In genomic region chr11:77704029-77704428, GRCh38 we compare ENCODE assay signal across 29 cellular contexts.
"Had no signal": no experiment of that assay in that cellular context is flagged by ENCODE, and none has a peak within 500 bp of the region (broad histone marks: within the 10 kb centered on the region; RNA-seq: fewer than 3 reads in every experiment).

No MANE protein-coding gene starts in this region.

- H3K27me3 ChIP-seq: left lung, pancreas, stomach, tibial artery, uterus had no signal

- H3K27ac ChIP-seq: left lung, lower lobe of right lung, pancreas, prostate gland, skin epidermis, stomach, thoracic aorta, tibial artery, uterus had no signal

- H3K9me3 ChIP-seq: left lung, lower lobe of right lung, pancreas, prostate gland, stomach, thoracic aorta, tibial artery, uterus had no signal

- H3K4me1 Mint-ChIP-seq: mesothelial cell of epicardium had no signal

- H3K27ac Mint-ChIP-seq: immature natural killer cell; mesothelial cell of epicardium; stimulated activated naive B cell treated with anti-CD40 and anti-IgM and Interleukin-4, amounts not matched to agents 10 μg/mL and 1 μg/mL and 100 μg/mL, for 72 hours; type B pancreatic cell had no signal

- DNase-seq: hypothalamus; immature natural killer cell; kidney; left colon; left lung; lower lobe of right lung; mammary epithelial cell; mesenchymal stem cell; naive thymus-derived CD4-positive, alpha-beta T cell; pancreas; posterior cingulate gyrus; retina; right cardiac atrium; stimulated activated CD4-positive, alpha-beta T cell treated with anti-CD3 and anti-CD28 coated beads, Interleukin-12 subunit alpha, Interleukin-12 subunit beta, amount 100 ng/mL, for 4 hours; stimulated activated CD4-positive, alpha-beta T cell treated with anti-CD3 and anti-CD28 coated beads, Interleukin-15, amount 100 ng/mL, for 24 hours; stimulated activated CD4-positive, alpha-beta T cell treated with anti-CD3 and anti-CD28 coated beads, Interleukin-2, amount 100 ng/mL, for 24 hours; stimulated activated CD4-positive, alpha-beta T cell treated with anti-CD3 and anti-CD28 coated beads, Interleukin-4, amount 100 ng/mL, for 1 hour; stimulated activated naive B cell treated with anti-CD40 and anti-IgM and Interleukin-4, amounts not matched to agents 10 μg/mL and 1 μg/mL and 100 μg/mL, for 72 hours; stimulated activated naive CD8-positive, alpha-beta T cell treated with anti-CD3 and anti-CD28 coated beads, Interleukin-15, Interleukin-2, amounts not matched to agents 100 U/mL and 50 U/mL, for 24 hours; stomach; tibial artery; uterus had no signal

- H3K27me3 Mint-ChIP-seq: naive thymus-derived CD4-positive, alpha-beta T cell; natural killer cell treated with Interleukin-12 subunit alpha and Interleukin-12 subunit beta and Interleukin-15 and Interleukin-18, amount 100 ng/mL, for 72 hours; stimulated activated naive B cell treated with anti-CD40 and anti-IgM and Interleukin-4, amounts not matched to agents 10 μg/mL and 1 μg/mL and 100 μg/mL, for 72 hours; type B pancreatic cell had no signal

- H3K4me3 Mint-ChIP-seq: immature natural killer cell; mesothelial cell of epicardium; naive thymus-derived CD4-positive, alpha-beta T cell; natural killer cell treated with Interleukin-12 subunit alpha and Interleukin-12 subunit beta and Interleukin-15 and Interleukin-18, amount 100 ng/mL, for 72 hours; stimulated activated naive B cell treated with anti-CD40 and anti-IgM and Interleukin-4, amounts not matched to agents 10 μg/mL and 1 μg/mL and 100 μg/mL, for 72 hours; type B pancreatic cell had no signal

- H3K4me1 ChIP-seq: left lung, lower lobe of right lung, pancreas, prostate gland, stomach, tibial artery, uterus had no signal

- H3K36me3 ChIP-seq: prostate gland, uterus had no signal

- ATAC-seq: left colon; left lung; lower lobe of right lung; naive thymus-derived CD4-positive, alpha-beta T cell; natural killer cell treated with Interleukin-12 subunit alpha and Interleukin-12 subunit beta and Interleukin-15 and Interleukin-18, amount 100 ng/mL, for 72 hours; pancreas; right cardiac atrium; sciatic nerve; stimulated activated naive B cell treated with anti-CD40 and anti-IgM and Interleukin-4, amounts not matched to agents 10 μg/mL and 1 μg/mL and 100 μg/mL, for 72 hours; stimulated activated naive CD8-positive, alpha-beta T cell treated with anti-CD3 and anti-CD28 coated beads, Interleukin-15, Interleukin-2, amounts not matched to agents 100 U/mL and 50 U/mL, for 24 hours had no signal

- H3K4me3 ChIP-seq: left lung, lower lobe of right lung, pancreas, prostate gland, skin epidermis, stomach, thoracic aorta, tibial artery, uterus had no signal

- H3K9me3 Mint-ChIP-seq: immature natural killer cell; natural killer cell treated with Interleukin-12 subunit alpha and Interleukin-12 subunit beta and Interleukin-15 and Interleukin-18, amount 100 ng/mL, for 72 hours; stimulated activated naive B cell treated with anti-CD40 and anti-IgM and Interleukin-4, amounts not matched to agents 10 μg/mL and 1 μg/mL and 100 μg/mL, for 72 hours; type B pancreatic cell had no signal
